In the genomic region with DNA sequence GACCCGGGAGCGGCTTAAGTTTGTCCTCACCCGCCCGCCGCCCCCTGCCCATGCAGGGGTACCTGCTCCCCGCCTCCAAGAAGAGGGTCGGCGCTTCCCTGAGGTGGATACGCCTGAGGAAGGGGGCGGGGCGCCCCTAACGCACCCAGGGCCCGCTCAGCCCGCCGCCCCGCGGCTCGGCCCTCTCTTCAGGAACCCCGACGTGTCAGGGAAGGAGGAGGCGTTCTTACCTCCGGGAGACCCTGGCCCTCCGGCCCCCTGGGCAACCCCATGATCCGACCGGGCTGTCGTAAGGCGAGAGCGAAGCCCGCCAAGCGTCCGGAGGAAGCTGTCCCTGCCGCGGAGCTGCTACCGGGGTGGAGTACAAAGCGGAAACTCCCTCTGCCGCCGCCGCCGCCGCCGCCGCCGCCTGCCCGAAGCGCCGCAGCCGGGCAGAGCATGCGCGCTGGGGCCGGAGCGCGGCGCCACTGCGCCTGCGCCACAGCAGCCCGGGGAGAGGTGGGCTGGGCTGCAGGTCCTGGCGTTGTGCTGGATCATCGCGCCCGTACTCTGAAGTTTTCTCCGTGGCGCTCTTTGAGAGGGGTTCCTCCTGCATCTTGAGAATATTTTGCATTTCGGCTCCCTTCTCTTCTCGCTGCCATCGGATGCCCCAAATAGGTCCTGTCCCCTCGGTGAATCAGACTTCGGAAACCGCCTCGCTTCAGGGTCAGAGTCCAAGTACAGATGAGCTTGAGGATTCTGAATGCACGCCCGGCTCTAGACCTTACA, we compare ENCODE assay signal across 8 cellular contexts. TPM values are rescaled to one million over a fixed set of nuclear protein-coding genes. Genes with fewer than 3 reads are reported as not detected.
DNase-seq lines count a peak whose midpoint lies in the region; ATAC-seq lines count a peak whose summit lies in the region.

A gene with protein sequence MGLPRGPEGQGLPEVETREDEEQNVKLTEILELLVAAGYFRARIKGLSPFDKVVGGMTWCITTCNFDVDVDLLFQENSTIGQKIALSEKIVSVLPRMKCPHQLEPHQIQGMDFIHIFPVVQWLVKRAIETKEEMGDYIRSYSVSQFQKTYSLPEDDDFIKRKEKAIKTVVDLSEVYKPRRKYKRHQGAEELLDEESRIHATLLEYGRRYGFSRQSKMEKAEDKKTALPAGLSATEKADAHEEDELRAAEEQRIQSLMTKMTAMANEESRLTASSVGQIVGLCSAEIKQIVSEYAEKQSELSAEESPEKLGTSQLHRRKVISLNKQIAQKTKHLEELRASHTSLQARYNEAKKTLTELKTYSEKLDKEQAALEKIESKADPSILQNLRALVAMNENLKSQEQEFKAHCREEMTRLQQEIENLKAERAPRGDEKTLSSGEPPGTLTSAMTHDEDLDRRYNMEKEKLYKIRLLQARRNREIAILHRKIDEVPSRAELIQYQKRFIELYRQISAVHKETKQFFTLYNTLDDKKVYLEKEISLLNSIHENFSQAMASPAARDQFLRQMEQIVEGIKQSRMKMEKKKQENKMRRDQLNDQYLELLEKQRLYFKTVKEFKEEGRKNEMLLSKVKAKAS (minus strand): TSS at position 347 of the 768 bp plus-strand sequence. CDS start 75 bp downstream, at position 272.

- ATAC-seq in GM21515 (IDR thresholded peaks at IDR 0.05; ENCODE audit: unreplicated experiment): peak; percentile 90

- H3K27me3 ChIP-seq in HUES64 (ENCODE audit: insufficient read depth, low read length): peaks cover 34% of the 10 kb centered on the region

- H3K4me1 ChIP-seq in HUES64 (ENCODE audit: insufficient read depth, low read length): peaks cover 12% of the 10 kb centered on the region; the same call in 1 of the 2 replicates

- H3K4me3 ChIP-seq in HUES64 (ENCODE audit: low read length): peak within 1 kb of the TSS; percentile 97

- under 1% methylated on average over 71 of the region's 71 CpGs for WGBS in HUES64

- DNase-seq in DMS 273 (lab: John Stamatoyannopoulos, UW; ENCODE audit: unreplicated experiment): peak; percentile 90
- peak; percentile 93 for DNase-seq in OCI-M1 (lab: John Stamatoyannopoulos, UW)
- DNase-seq in activated T-cell treated with anti-CD3 and anti-CD28 coated beads for 4 hours: peak; percentile 71
- DNase-seq in epithelial cell of prostate (ENCODE audit: low read depth, low spot score): peak; percentile 33
- DNase-seq in mucosa of gallbladder (ENCODE audit: low spot score): peak; percentile 82
- DNase-seq in stimulated activated CD8-positive, alpha-beta memory T cell treated with anti-CD3 and anti-CD28 coated beads, Interleukin-4, amount 100 ng/mL, for 24 hours (ENCODE audit: low read depth): peak; percentile 82

- no peaks in the 10 kb centered on the region for H3K36me3 ChIP-seq in HUES64 (ENCODE audit: insufficient read depth, low read length)

- H3K27ac ChIP-seq in HUES64 (ENCODE audit: low read depth, low read length) (peak within 1 kb of the TSS; percentile 79; the same call in 1 of the 2 replicates), epithelial cell of prostate (peak within 1 kb of the TSS; percentile 69)

- H3K9me3 ChIP-seq in HUES64 (ENCODE audit: insufficient read depth, low read depth, low read length): no peaks in the 10 kb centered on the region

- H3K9ac ChIP-seq in HUES64 (ENCODE audit: low read depth, low read length): peak within 1 kb of the TSS; percentile 74

RNA-seq across cellular contexts. Expression of the gene that starts here (rescaled TPM):
- 12.6 TPM for polyA plus RNA-seq in HUES64 (2013, experiment 1 of 2)
- 11.9 TPM for polyA plus RNA-seq in HUES64 (2013, experiment 2 of 2)
- 34.6 TPM for total RNA-seq in mucosa of gallbladder

Comparison
In these comparisons a context has a peak if more than half of its experiments do, and no peak if none do; other contexts are left out.
1. Peak in every context shown above with its lines: DNase-seq, ATAC-seq, H3K4me3 ChIP-seq and H3K27ac ChIP-seq.
2. DNase-seq: peak in every context shown above with its lines; median percentile 93 in OCI-M1; 90 in DMS 273; 82 in mucosa of gallbladder; 82 in stimulated activated CD8-positive, alpha-beta memory T cell treated with anti-CD3 and anti-CD28 coated beads, Interleukin-4, amount 100 ng/mL, for 24 hours; 71 in activated T-cell treated with anti-CD3 and anti-CD28 coated beads for 4 hours; 33 in epithelial cell of prostate.